Comparison of ENCODE assay signal across 8 cellular contexts in genomic region chr11:65491614-65492386, GRCh38. TPM values are rescaled to one million over a fixed set of nuclear protein-coding genes. Genes with fewer than 3 reads are reported as not detected.
DNase-seq lines count a peak whose midpoint lies in the region; ATAC-seq and TF ChIP-seq lines count a peak whose summit lies in the region.

No MANE protein-coding gene starts in this region.

- H3K4me3 ChIP-seq in GM06990 (replicated peaks; ENCODE audit: low read depth, low read length) (no peak overlapping the region), cardiac muscle cell (no peak overlapping the region)

- DNase-seq in GM06990 (ENCODE audit: extremely low read depth, insufficient read length) (peak; percentile 58), NCI-H1417 treated with DMSO at 0.1 percent for 48 hours (lab: John Stamatoyannopoulos, UW) (peak; percentile 81), activated B cell treated with CpG ODN at 0.5 μM for 24 hours (no peak), cardiac muscle cell (ENCODE audit: low read depth in 1 of 2, low spot score in 1 of 2) (peak in 1 of 2 donors; percentile 88), progenitor cell of endocrine pancreas (ENCODE audit: low spot score, unreplicated experiment) (no peak)

- H3K4me3 Mint-ChIP-seq in activated B cell treated with CpG ODN at 0.5 μM for 24 hours, result peak overlapping the region; percentile 52
- H3K4me3 Mint-ChIP-seq in progenitor cell of endocrine pancreas (ENCODE audit: low read depth), result peak overlapping the region; percentile 31

- H3K27ac Mint-ChIP-seq in activated B cell treated with CpG ODN at 0.5 μM for 24 hours (peak overlapping the region; percentile 90), progenitor cell of endocrine pancreas (peak overlapping the region; percentile 98)

- peak overlapping the region; percentile 100 for H3K27ac ChIP-seq in cardiac muscle cell

- CTCF ChIA-PET in activated B cell treated with CpG ODN at 0.5 μM for 24 hours (lab: Charles Lee), result interaction anchor here (0.6 to 2.7 kb wide), 5 partner anchors 10 to 104 kb away, joined by 3 to 9 read pairs (median 3); no protein-coding TSS in a partner anchor

- POLR2A ChIA-PET in activated B cell treated with CpG ODN at 0.5 μM for 24 hours (lab: Charles Lee), result interaction anchor here (0.6 to 26.3 kb wide), 11 partner anchors 13 to 368 kb away, joined by 3 to 3752 read pairs (median 15); partner anchors contain the start of genes FRMD8, MALAT1, MUS81 and NEAT1

- H3K27me3 ChIP-seq in GM06990 (replicated peaks; ENCODE audit: control insufficient read depth, insufficient read depth, low read length) (no peaks in the 10 kb centered on the region), cardiac muscle cell (no peaks in the 10 kb centered on the region)

- H3K36me3 ChIP-seq in GM06990 (ENCODE audit: control insufficient read depth, insufficient read depth, low read length), result no peaks in the 10 kb centered on the region
- no peaks in the 10 kb centered on the region for H3K36me3 ChIP-seq in cardiac muscle cell

- H3K4me1 Mint-ChIP-seq in activated B cell treated with CpG ODN at 0.5 μM for 24 hours, result peaks cover 82% of the 10 kb centered on the region
- H3K4me1 Mint-ChIP-seq in progenitor cell of endocrine pancreas (ENCODE audit: low read depth), result peaks cover 63% of the 10 kb centered on the region

- intact Hi-C loops in activated B cell treated with CpG ODN at 0.5 μM for 24 hours (cut with micrococcal nuclease), result no loop called here

- H3K9me3 Mint-ChIP-seq in activated B cell treated with CpG ODN at 0.5 μM for 24 hours, result no peaks in the 10 kb centered on the region
- no peaks in the 10 kb centered on the region for H3K9me3 Mint-ChIP-seq in progenitor cell of endocrine pancreas (ENCODE audit: low read depth)

- ATAC-seq in activated B cell treated with CpG ODN at 0.5 μM for 24 hours (ENCODE audit: low read depth), result peak; percentile 26
- no peak for ATAC-seq in GM21737 (IDR thresholded peaks at IDR 0.05; ENCODE audit: unreplicated experiment)
- ATAC-seq in GM21723 (IDR thresholded peaks at IDR 0.05; ENCODE audit: unreplicated experiment), result no peak
- ATAC-seq in GM21717 (IDR thresholded peaks at IDR 0.05; ENCODE audit: unreplicated experiment), result no peak

- no peaks in the 10 kb centered on the region for H3K9me3 ChIP-seq in cardiac muscle cell (ENCODE audit: low read depth)

- H3K4me1 ChIP-seq in cardiac muscle cell (ENCODE audit: low read depth), result peaks cover 77% of the 10 kb centered on the region

- H3K36me3 Mint-ChIP-seq in activated B cell treated with CpG ODN at 0.5 μM for 24 hours (ENCODE audit: low read depth) (no peaks in the 10 kb centered on the region), progenitor cell of endocrine pancreas (ENCODE audit: insufficient read depth) (no peaks in the 10 kb centered on the region)

- H3K27me3 Mint-ChIP-seq in activated B cell treated with CpG ODN at 0.5 μM for 24 hours (no peaks in the 10 kb centered on the region), progenitor cell of endocrine pancreas (no peaks in the 10 kb centered on the region)

- TF ChIP-seq CTCF in GM06990 (IDR thresholded peaks at IDR 0.05; ENCODE audit: insufficient read depth, low read length, poor library complexity, severe bottlenecking) (no peak), activated B cell treated with CpG ODN at 0.5 μM for 24 hours (IDR thresholded peaks at IDR 0.05) (no peak), cardiac muscle cell (IDR thresholded peaks at IDR 0.05; ENCODE audit: low read depth, low read length) (no peak), progenitor cell of endocrine pancreas (IDR thresholded peaks at IDR 0.05; ENCODE audit: unreplicated experiment) (no peak)

RNA-seq across cellular contexts. Expression of gene MALAT1, which starts 7.0 kb away (rescaled TPM):
- total RNA-seq in activated B cell treated with CpG ODN at 0.5 μM for 24 hours, result 12,540 and 18,961 TPM in 2 replicates
- total RNA-seq in cardiac muscle cell, result 3,311 and 7,439 TPM in 2 replicates
- 16,838 and 18,899 TPM in 2 replicates for polyA plus RNA-seq in cardiac muscle cell
- 16,546 and 17,116 TPM in 2 replicates for total RNA-seq in progenitor cell of endocrine pancreas

RNA-seq across cellular contexts. Expression of gene SCYL1, which starts 33.1 kb away (rescaled TPM):
- 70.0 and 75.7 TPM in 2 replicates for total RNA-seq in activated B cell treated with CpG ODN at 0.5 μM for 24 hours
- 157 and 168 TPM in 2 replicates for total RNA-seq in cardiac muscle cell
- polyA plus RNA-seq in cardiac muscle cell, result 139 and 146 TPM in 2 replicates
- total RNA-seq in progenitor cell of endocrine pancreas, result 61.4 and 66.3 TPM in 2 replicates

Comparison
In these comparisons a context has a peak if more than half of its experiments do, and no peak if none do; other contexts are left out.
1. DNase-seq: peak in GM06990 (single experiment) and NCI-H1417 treated with DMSO at 0.1 percent for 48 hours (single experiment); none in activated B cell treated with CpG ODN at 0.5 μM for 24 hours (single experiment) and progenitor cell of endocrine pancreas (single experiment).